In the genomic region with DNA sequence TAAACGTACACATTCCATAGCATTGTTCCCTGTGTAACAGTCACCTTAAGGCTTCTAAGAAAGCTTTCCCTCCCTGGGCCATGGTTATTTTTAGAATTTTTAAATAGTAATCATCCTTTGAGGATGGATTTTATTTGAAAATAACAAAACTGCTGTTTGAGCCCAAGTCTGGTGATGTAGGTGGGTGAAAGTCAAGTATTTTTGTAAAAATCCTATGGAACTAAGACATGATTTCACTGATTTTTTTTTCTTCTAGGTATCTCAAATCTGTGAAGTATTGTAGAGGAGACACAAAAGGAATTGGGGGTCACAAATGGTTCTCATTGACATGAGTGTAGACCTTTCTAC, we compare ENCODE assay signal across 1 cellular context.
TF ChIP-seq lines count a peak whose summit lies in the region.

No MANE protein-coding gene starts in this region.

TF ChIP-seq in GM23338, 12 proteins besides CTCF, POLR2A, EP300 and RAD21 (continued from another document):
- TF ChIP-seq CREB1 (CRISPR knock-in tag; IDR thresholded peaks at IDR 0.05; ENCODE audit: low read depth): no peak
TF ChIP-seq in GM23338: peak in this region for 0.
